In genomic region chr10:71161429-71161828, GRCh38 we compare ENCODE assay signal across 13 cellular contexts. TPM values are rescaled to one million over a fixed set of nuclear protein-coding genes. Genes with fewer than 3 reads are reported as not detected.
DNase-seq lines count a peak whose midpoint lies in the region; ATAC-seq and TF ChIP-seq lines count a peak whose summit lies in the region.
"Had no signal": no experiment of that assay in that cellular context is flagged by ENCODE, and none has a peak within 500 bp of the region (broad histone marks: within the 10 kb centered on the region; RNA-seq: fewer than 3 reads in every experiment).

No MANE protein-coding gene starts in this region.

- DNase-seq in activated effector memory CD4-positive, alpha-beta T cell treated with anti-CD3 and anti-CD28 coated beads, Interleukin-2, amount 50 U/mL, for 16 hours: peak; percentile 28
- DNase-seq in activated effector memory CD4-positive, alpha-beta T cell treated with Interleukin-2 at 50 U/mL for 16 hours: no peak
- DNase-seq in OCI-M1 (lab: John Stamatoyannopoulos, UW): peak; percentile 12
- peak; percentile 4 for DNase-seq in fibroblast of mammary gland (ENCODE audit: low read depth)
- DNase-seq in ureter (ENCODE audit: low spot score): peak; percentile 47
- no peak for DNase-seq in T-helper 17 cell
- DNase-seq in transverse colon: no peak
- no peak for DNase-seq in NCI-H1694 (lab: John Stamatoyannopoulos, UW)
- DNase-seq: left ventricle myocardium superior; NCI-H1417 treated with DMSO at 0.1 percent for 48 hours; NK-92 treated with Interleukin-12 subunit alpha and Interleukin-12 subunit beta, amount 100 ng/mL, for 24 hours; spleen had no signal

- no peak overlapping the region for H3K27ac Mint-ChIP-seq in T-helper 17 cell

- in situ Hi-C loops in transverse colon (cut with MboI; ENCODE audit: low pct_ligation_motif_present in 1 of 4, low pct_unique_long_range_greater_than_20kb in 1 of 4, low sequenced_read_pairs in 3 of 4): no loop called here

- WGBS in transverse colon (ENCODE audit: low coverage in 1 of 2), 2 donors: 58% methylated on average over 4 of the region's 4 CpGs; no CpG with 5 or more reads in 1 of the 2 donors

- H3K4me1 Mint-ChIP-seq in T-helper 17 cell: no peaks in the 10 kb centered on the region

- no peaks in the 10 kb centered on the region for H3K27me3 ChIP-seq in transverse colon
- H3K27me3 ChIP-seq: spleen had no signal

- intact Hi-C loops in transverse colon (cut with DNase I; ENCODE audit: low total_unique reads): no loop called here

- no peaks in the 10 kb centered on the region for H3K36me3 ChIP-seq in transverse colon
- H3K36me3 ChIP-seq: spleen had no signal

- no peak overlapping the region for H3K27ac ChIP-seq in transverse colon
- H3K27ac ChIP-seq: spleen had no signal

- TF ChIP-seq CTCF in fibroblast of mammary gland (conservative IDR thresholded peaks at IDR 0.05; ENCODE audit: control insufficient read depth, insufficient read depth, low read depth, low read length) (no peak), transverse colon (IDR thresholded peaks at IDR 0.05) (no peak)

- H3K27me3 Mint-ChIP-seq in T-helper 17 cell: peaks cover 13% of the 10 kb centered on the region

- no peaks in the 10 kb centered on the region for H3K4me1 ChIP-seq in transverse colon
- H3K4me1 ChIP-seq: spleen had no signal

- no peak for ATAC-seq in T-helper 17 cell
- ATAC-seq: left ventricle myocardium superior had no signal

- H3K4me3 ChIP-seq in fibroblast of mammary gland (ENCODE audit: control insufficient read depth, low read depth, low read length) (no peak overlapping the region), transverse colon (no peak overlapping the region)
- H3K4me3 ChIP-seq: spleen had no signal

- no peak for TF ChIP-seq POLR2A in transverse colon (IDR thresholded peaks at IDR 0.05)

- no peaks in the 10 kb centered on the region for H3K36me3 Mint-ChIP-seq in T-helper 17 cell (ENCODE audit: low read depth)

- TF ChIP-seq EP300 in transverse colon (IDR thresholded peaks at IDR 0.05; ENCODE audit: low read depth): no peak

- no peak overlapping the region for H3K4me3 Mint-ChIP-seq in T-helper 17 cell

- H3K9me3 ChIP-seq in T-helper 17 cell (ENCODE audit: control insufficient read depth, low read length, poor library complexity, severe bottlenecking): no peaks in the 10 kb centered on the region
- no peaks in the 10 kb centered on the region for H3K9me3 ChIP-seq in transverse colon
- H3K9me3 ChIP-seq: spleen had no signal

RNA-seq across cellular contexts. Expression of gene UNC5B, which starts 50.9 kb away (rescaled TPM):
- total RNA-seq in ureter (61.8 TPM), T-helper 17 cell (not detected), transverse colon (10 to 100 TPM; 12.3 to 74.1 (median 41.2) TPM)
- total RNA-seq: T-helper 2 cell treated with Interferon-gamma antibody and Interleukin-4, amounts not matched to agents 100 ng/mL and 5 ng/mL, for 36 hours had no signal

Comparison
In these comparisons a context has a peak if more than half of its experiments do, and no peak if none do; other contexts are left out.
1. DNase-seq: peak in activated effector memory CD4-positive, alpha-beta T cell treated with anti-CD3 and anti-CD28 coated beads, Interleukin-2, amount 50 U/mL, for 16 hours (single experiment), OCI-M1 (single experiment), fibroblast of mammary gland (single experiment) and ureter (single experiment); none in activated effector memory CD4-positive, alpha-beta T cell treated with Interleukin-2 at 50 U/mL for 16 hours (single experiment), T-helper 17 cell (0 of 3), transverse colon (single experiment) and NCI-H1694 (single experiment).
2. RNA of gene UNC5B, which starts 50.9 kb away (total RNA-seq): 61.8 TPM in ureter (single experiment) and 12.3 to 74.1 TPM in transverse colon; not detected in T-helper 17 cell; every median in the first group is over 10 times any median in the second.